10 cellular contexts compared by ENCODE assay signal in the genomic region with DNA sequence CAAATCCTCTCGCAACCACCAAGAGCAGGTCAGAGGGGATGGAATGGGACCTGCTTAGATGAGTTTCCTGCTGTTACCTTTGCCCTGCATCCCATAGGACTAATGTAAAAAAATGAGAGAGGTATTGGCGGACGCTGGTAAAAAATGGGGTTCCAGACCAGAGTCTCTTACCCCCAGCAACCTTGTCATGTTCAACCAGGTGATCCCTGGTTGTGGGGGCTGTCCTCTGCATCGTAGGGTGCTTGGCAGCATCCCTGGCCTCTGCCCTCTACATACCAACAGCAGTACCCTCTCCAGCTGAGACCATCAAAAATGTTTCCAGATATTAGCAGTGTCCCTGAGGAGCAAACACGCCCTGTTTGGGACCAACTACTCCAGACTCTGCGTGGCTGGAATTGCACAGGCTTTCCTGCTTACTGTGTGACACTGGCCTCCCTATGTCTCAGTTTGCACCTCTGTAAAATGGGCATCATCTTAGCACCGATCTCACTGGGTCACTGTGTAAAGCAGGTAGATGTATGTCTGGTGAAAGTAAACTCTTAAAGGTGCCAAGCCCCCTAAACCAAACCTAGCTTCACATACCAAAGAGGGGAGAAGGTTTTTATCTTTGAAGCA. TPM values are rescaled to one million over a fixed set of nuclear protein-coding genes. Genes with fewer than 3 reads are reported as not detected.
DNase-seq lines count a peak whose midpoint lies in the region; ATAC-seq, FAIRE-seq and TF ChIP-seq lines count a peak whose summit lies in the region.
"Had no signal": no experiment of that assay in that cellular context is flagged by ENCODE, and none has a peak within 500 bp of the region (broad histone marks: within the 10 kb centered on the region; RNA-seq: fewer than 3 reads in every experiment).

No MANE protein-coding gene starts in this region.

- TF ChIP-seq POLR2A in Peyer's patch (IDR thresholded peaks at IDR 0.05) (no peak), esophagus squamous epithelium (IDR thresholded peaks at IDR 0.05) (no peak)

- H3K27me3 ChIP-seq in DOHH2 (ENCODE audit: control insufficient read depth, low read length) (no peaks in the 10 kb centered on the region), Peyer's patch (no peaks in the 10 kb centered on the region), esophagus squamous epithelium (no peaks in the 10 kb centered on the region), small intestine (ENCODE audit: control insufficient read depth in 2 of 2, insufficient read depth in 2 of 2, low read length in 2 of 2) (no peaks in the 10 kb centered on the region), foreskin keratinocyte (no peaks in the 10 kb centered on the region)

- no peak for FAIRE-seq in small intestine (lab: Jason Lieb, UNC)
- FAIRE-seq: endothelial cell of umbilical vein had no signal

- H3K27ac ChIP-seq in DOHH2 (ENCODE audit: low read depth, low read length): peak overlapping the region; percentile 80
- peak overlapping the region in 3 of 4 donors; percentile 93 to 95 (median 93) for H3K27ac ChIP-seq in Peyer's patch
- H3K27ac ChIP-seq in esophagus squamous epithelium: peak overlapping the region; percentile 90 to 98 (median 96)
- H3K27ac ChIP-seq in small intestine (ENCODE audit: low read depth in 1 of 2, low read length in 1 of 2): peak overlapping the region; percentile 26 to 99
- no peak overlapping the region for H3K27ac ChIP-seq in foreskin keratinocyte

- H4K20me1 ChIP-seq in DOHH2 (ENCODE audit: control insufficient read depth, insufficient read depth, low read depth, low read length): no peaks in the 10 kb centered on the region

- H3K4me1 ChIP-seq in DOHH2 (ENCODE audit: control insufficient read depth, low read length) (peaks cover 68% of the 10 kb centered on the region), Peyer's patch (peaks cover 0 to 26% (median 8%) of the 10 kb centered on the region in 4 donors), esophagus squamous epithelium (peaks cover 6 to 45% (median 25%) of the 10 kb centered on the region in 3 donors), small intestine (ENCODE audit: control insufficient read depth in 2 of 2, insufficient read depth in 1 of 2, low read depth in 1 of 2, low read length in 1 of 2) (peaks cover 1 to 19% of the 10 kb centered on the region in 2 donors), foreskin keratinocyte (peaks cover 11% of the 10 kb centered on the region)

- TF ChIP-seq CTCF in DOHH2 (IDR thresholded peaks at IDR 0.05; ENCODE audit: low read depth, low read length, poor library complexity, severe bottlenecking) (no peak), Peyer's patch (IDR thresholded peaks at IDR 0.05) (no peak), esophagus squamous epithelium (IDR thresholded peaks at IDR 0.05) (no peak), foreskin keratinocyte (conservative IDR thresholded peaks at IDR 0.05) (no peak)

- ATAC-seq in foreskin keratinocyte (no peak), left colon (no peak)

- H3K36me3 ChIP-seq in DOHH2 (ENCODE audit: control insufficient read depth, low read length): peaks cover 9% of the 10 kb centered on the region
- H3K36me3 ChIP-seq in Peyer's patch: no peaks in the 10 kb centered on the region
- H3K36me3 ChIP-seq in esophagus squamous epithelium: peaks cover 0 to 8% (median 0%) of the 10 kb centered on the region in 3 donors
- H3K36me3 ChIP-seq in small intestine (ENCODE audit: control insufficient read depth in 2 of 2, insufficient read depth in 2 of 2, low read length in 2 of 2): peaks cover 0 to 6% of the 10 kb centered on the region in 2 donors

- peaks cover 3% of the 10 kb centered on the region; the same call in 1 of the 2 replicates for H3K9me3 ChIP-seq in DOHH2 (ENCODE audit: control insufficient read depth, insufficient read depth, low read length)
- no peaks in the 10 kb centered on the region for H3K9me3 ChIP-seq in Peyer's patch
- no peaks in the 10 kb centered on the region for H3K9me3 ChIP-seq in esophagus squamous epithelium
- H3K9me3 ChIP-seq in small intestine (ENCODE audit: control insufficient read depth, low read depth): no peaks in the 10 kb centered on the region

- intact Hi-C loops in esophagus squamous epithelium (cut with DNase I) (no loop called here), left colon (cut with DNase I, micrococcal nuclease) (no loop called here)

- peak overlapping the region; percentile 95 for H3K4me2 ChIP-seq in DOHH2 (ENCODE audit: low read length)

- WGBS in esophagus squamous epithelium, 2 donors: 44 to 65% methylated on average over 7 of the region's 7 CpGs
- 13 to 52% (median 32%) methylated on average over 7 of the region's 7 CpGs for WGBS in small intestine, 3 donors

- peaks cover 15% of the 10 kb centered on the region for H3F3A ChIP-seq in DOHH2 (ENCODE audit: control insufficient read depth, insufficient read depth)

- peak overlapping the region; percentile 84 for H3K4me3 ChIP-seq in DOHH2 (ENCODE audit: low read length)
- H3K4me3 ChIP-seq in Peyer's patch: peak overlapping the region; percentile 64 to 75 (median 69)
- peak overlapping the region in 3 of 4 donors; percentile 57 to 88 (median 82) for H3K4me3 ChIP-seq in esophagus squamous epithelium
- H3K4me3 ChIP-seq in small intestine (ENCODE audit: low read depth in 1 of 2, low read length in 2 of 2): peak overlapping the region; percentile 52 to 86

- no peak for DNase-seq in Peyer's patch
- no peak for DNase-seq in esophagus squamous epithelium (lab: John Stamatoyannopoulos, UW)
- DNase-seq in small intestine: peak; percentile 40
- DNase-seq in foreskin keratinocyte: no peak
- no peak for DNase-seq in 8988T
- no peak for DNase-seq in NCI-H345 treated with DMSO at 0.1 percent for 48 hours (lab: John Stamatoyannopoulos, UW; ENCODE audit: unreplicated experiment)
- no peak for DNase-seq in left colon
- DNase-seq: NK-92 treated with Interleukin-12 subunit alpha and Interleukin-12 subunit beta, amount 100 ng/mL, for 24 hours had no signal

- peaks cover 28% of the 10 kb centered on the region for H3K79me2 ChIP-seq in DOHH2 (ENCODE audit: control insufficient read depth, low read length)

- H3K9me2 ChIP-seq in DOHH2 (replicated peaks; ENCODE audit: control insufficient read depth, low read length): no peaks in the 10 kb centered on the region

RNA-seq across cellular contexts. Expression of a gene that starts 1.5 kb away (rescaled TPM):
- total RNA-seq in Peyer's patch (10 to 100 TPM; 28.9 to 70.2 (median 46.8) TPM), esophagus squamous epithelium (10 to 100 TPM in 2 of 4 donors, 1 to 10 TPM in 2; 7.8 to 22.3 (median 9.5) TPM), foreskin keratinocyte (11.7 and 14.9 TPM in 2 replicates), left colon (10 to 100 TPM; 34.0 to 51.4 TPM)
- polyA plus RNA-seq in small intestine (10 to 100 TPM; 11.3 to 24.0 (median 14.5) TPM), foreskin keratinocyte (2.8 and 3.0 TPM in 2 replicates)

RNA-seq across cellular contexts. Expression of a gene that starts 32.6 kb away (rescaled TPM):
- total RNA-seq in Peyer's patch: 10 to 100 TPM in 2 of 4 donors, 1 to 10 TPM in 2; 5.6 to 11.7 (median 9.8) TPM
- total RNA-seq in esophagus squamous epithelium: 10 to 100 TPM in 1 of 4 donors, 1 to 10 TPM in 1, under 1 TPM in 1, not detected in 1; 0.44 to 11.8 (median 5.4) TPM
- 100 to 1,000 TPM in 1 of 3 donors, 10 to 100 TPM in 1, 1 to 10 TPM in 1; 1.9 to 106 (median 76.9) TPM for polyA plus RNA-seq in small intestine
- not detected in 2 replicates for total RNA-seq in foreskin keratinocyte
- not detected in 2 replicates for polyA plus RNA-seq in foreskin keratinocyte
- total RNA-seq in left colon: 10 to 100 TPM in 1 of 2 donors, 1 to 10 TPM in 1; 8.4 to 12.8 TPM
- total RNA-seq: endothelial cell of umbilical vein had no signal
- polyA plus RNA-seq: endothelial cell of umbilical vein had no signal
